11 cellular contexts compared by ENCODE assay signal in genomic region chr13:80083516-80084085, GRCh38.
A peak's percentile ranks its signal among the peaks of the same experiment; 100 is the strongest.
DNase-seq lines count a peak whose midpoint lies in the region; ATAC-seq, FAIRE-seq and TF ChIP-seq lines count a peak whose summit lies in the region.
"Had no signal": no experiment of that assay in that cellular context is flagged by ENCODE, and none has a peak within 500 bp of the region (broad histone marks: within the 10 kb centered on the region; RNA-seq: fewer than 3 reads in every experiment).

No MANE protein-coding gene starts in this region.

- intact Hi-C loops in body of pancreas (cut with DNase I) (no loop called here), spleen (cut with DNase I; ENCODE audit: low total_unique reads) (no loop called here)

- H3K9me3 ChIP-seq in body of pancreas (no peaks in the 10 kb centered on the region), keratinocyte (ENCODE audit: control insufficient read depth, low read depth, low read length) (no peaks in the 10 kb centered on the region), spleen (no peaks in the 10 kb centered on the region)

- H3K4me3 ChIP-seq in HFF-Myc (replicated peaks; ENCODE audit: low read depth, low read length) (0 out of 2 replicates have a peak overlapping the region, but pooled peaks have one; percentile 12), body of pancreas (no peak overlapping the region), keratinocyte (ENCODE audit: control insufficient read depth in 2 of 3, extremely low read depth in 1 of 3, insufficient read depth in 2 of 3, low read depth in 1 of 3, low read length in 3 of 3) (no peak overlapping the region), spleen (no peak overlapping the region)

- no peaks in the 10 kb centered on the region for H3K36me3 ChIP-seq in body of pancreas (replicated peaks in 1 of 2; ENCODE audit: insufficient read depth in 1 of 2, low read depth in 2 of 2)
- H3K36me3 ChIP-seq in keratinocyte (ENCODE audit: control insufficient read depth in 2 of 2, extremely low read depth in 1 of 2, insufficient read depth in 2 of 2, low read length in 2 of 2) = no peaks in the 10 kb centered on the region
- no peaks in the 10 kb centered on the region for H3K36me3 ChIP-seq in spleen

- no peak overlapping the region for H2AFZ ChIP-seq in keratinocyte (ENCODE audit: control insufficient read depth, low read length)

- H3K4me1 ChIP-seq in body of pancreas (peaks cover 4% of the 10 kb centered on the region), keratinocyte (ENCODE audit: control insufficient read depth, extremely low read depth, insufficient read depth, low read length) (peaks cover 38% of the 10 kb centered on the region), spleen (peaks cover 0 to 10% (median 0%) of the 10 kb centered on the region in 6 donors)

- WGBS in body of pancreas, 2 donors = 55 to 57% methylated on average over 7 of the region's 7 CpGs
- WGBS in spleen, 5 donors = 52 to 74% (median 72%) methylated on average over 7 of the region's 7 CpGs

- no peaks in the 10 kb centered on the region for H4K20me1 ChIP-seq in keratinocyte (ENCODE audit: control insufficient read depth, extremely low read depth, insufficient read depth, low read length)

- no peaks in the 10 kb centered on the region for H3K9me1 ChIP-seq in keratinocyte (ENCODE audit: control insufficient read depth, extremely low read depth, insufficient read depth, low read length)

- peak overlapping the region; percentile 43 for H3K4me2 ChIP-seq in keratinocyte (ENCODE audit: control insufficient read depth, extremely low read depth, insufficient read depth, low read depth, low read length)

- dilution Hi-C loops in keratinocyte (cut with MboI; ENCODE audit: extremely low pct_ligation_motif_present, low sequenced_read_pairs) = no loop called here

- no peak overlapping the region for H3K9ac ChIP-seq in keratinocyte (ENCODE audit: control insufficient read depth, extremely low read depth, insufficient read depth, low read length)

- H3K4me1 Mint-ChIP-seq in endothelial cell (ENCODE audit: unreplicated experiment) = peaks cover 4% of the 10 kb centered on the region
- H3K4me1 Mint-ChIP-seq: T-cell had no signal

- no peak overlapping the region for H3K4me3 Mint-ChIP-seq in endothelial cell (ENCODE audit: unreplicated experiment)
- H3K4me3 Mint-ChIP-seq: T-cell had no signal

- no peaks in the 10 kb centered on the region for H3K27me3 ChIP-seq in body of pancreas
- no peaks in the 10 kb centered on the region for H3K27me3 ChIP-seq in keratinocyte (ENCODE audit: control insufficient read depth, extremely low read depth, insufficient read depth, low read length)
- H3K27me3 ChIP-seq in spleen (replicated peaks in 1 of 7) = no peaks in the 10 kb centered on the region

- H3K27me3 Mint-ChIP-seq in endothelial cell (ENCODE audit: unreplicated experiment) = no peaks in the 10 kb centered on the region
- H3K27me3 Mint-ChIP-seq: T-cell had no signal

- H3K36me3 Mint-ChIP-seq in endothelial cell (ENCODE audit: low read depth, unreplicated experiment) = no peaks in the 10 kb centered on the region
- H3K36me3 Mint-ChIP-seq: T-cell had no signal

- DNase-seq in HFF-Myc (ENCODE audit: extremely low read depth, low read depth) = no peak
- DNase-seq in body of pancreas = peak in 1 of 4 donors; percentile 7
- DNase-seq in keratinocyte (ENCODE audit: low read depth, low spot score) = no peak
- no peak for DNase-seq in spleen
- no peak for DNase-seq in endothelial cell (ENCODE audit: low spot score)
- no peak for DNase-seq in retina
- DNase-seq: GF-D8, NCI-H187 treated with DMSO at 0.1 percent for 48 hours, T-cell had no signal

- no peak overlapping the region for H3K27ac Mint-ChIP-seq in endothelial cell (ENCODE audit: unreplicated experiment)
- H3K27ac Mint-ChIP-seq: T-cell had no signal

- H3K27ac ChIP-seq in body of pancreas (peak overlapping the region in 3 of 4 donors; percentile 36 to 74 (median 51)), keratinocyte (ENCODE audit: control insufficient read depth, insufficient read depth, low read length) (peak overlapping the region; percentile 3), spleen (peak overlapping the region in 6 of 8 donors; percentile 7 to 61 (median 50))

- TF ChIP-seq POLR2A in body of pancreas (IDR thresholded peaks at IDR 0.05) = no peak
- no peak for TF ChIP-seq POLR2A in spleen (IDR thresholded peaks at IDR 0.05)

- no peak for ATAC-seq in body of pancreas
- no peak for ATAC-seq in HG03520 (IDR thresholded peaks at IDR 0.05; ENCODE audit: unreplicated experiment)
- no peak for ATAC-seq in HG03378 (IDR thresholded peaks at IDR 0.05; ENCODE audit: unreplicated experiment)
- ATAC-seq: T-cell had no signal

- peak; percentile 67 for FAIRE-seq in keratinocyte (lab: Jason Lieb, UNC)

- TF ChIP-seq CTCF in HFF-Myc (IDR thresholded peaks at IDR 0.05; ENCODE audit: low read depth, low read length, missing control alignments) (no peak), body of pancreas (IDR thresholded peaks at IDR 0.05) (no peak), keratinocyte (optimal IDR thresholded peaks at IDR 0.05 in 1 of 3, IDR thresholded peaks at IDR 0.05 in 1 of 3, conservative IDR thresholded peaks at IDR 0.05 in 1 of 3; ENCODE audit: extremely low read depth in 1 of 3, insufficient read depth in 2 of 3, low read length in 3 of 3) (no peak), spleen (IDR thresholded peaks at IDR 0.05 in 8 of 11, conservative IDR thresholded peaks at IDR 0.05 in 3 of 11) (no peak), endothelial cell (IDR thresholded peaks at IDR 0.05; ENCODE audit: unreplicated experiment) (no peak)

- no peaks in the 10 kb centered on the region for H3K9me3 Mint-ChIP-seq in endothelial cell (ENCODE audit: unreplicated experiment)

- no peaks in the 10 kb centered on the region for H3K79me2 ChIP-seq in keratinocyte (ENCODE audit: control insufficient read depth, insufficient read depth, low read length)
